25 cellular contexts compared by ENCODE assay signal in the genomic region with DNA sequence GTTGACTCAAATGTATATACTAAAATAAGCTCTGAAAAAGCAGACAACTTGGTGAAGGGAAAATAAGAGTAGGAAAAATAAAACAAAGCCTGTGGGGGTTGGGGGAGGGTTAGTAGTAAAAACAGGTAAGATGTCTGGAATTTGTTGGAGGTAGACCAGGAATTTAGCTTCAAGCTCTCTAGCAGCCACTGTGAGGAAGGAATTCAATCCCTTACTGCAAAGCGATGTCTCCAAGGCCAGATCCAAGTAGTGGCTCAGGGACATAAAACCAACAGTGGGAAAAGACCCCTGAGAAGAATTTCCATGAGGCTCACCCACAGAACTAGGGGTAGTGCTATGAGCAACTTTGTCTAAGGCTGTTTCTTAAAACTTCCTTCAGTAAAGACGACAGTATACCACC. TPM values are rescaled to one million over a fixed set of nuclear protein-coding genes. Genes with fewer than 3 reads are reported as not detected.
"Had no signal": no experiment of that assay in that cellular context is flagged by ENCODE, and none has a peak within 500 bp of the region (broad histone marks: within the 10 kb centered on the region; RNA-seq: fewer than 3 reads in every experiment).

No MANE protein-coding gene starts in this region.

- H3K9me3 Mint-ChIP-seq: activated T-cell treated with anti-CD3 and anti-CD28 coated beads, Interleukin-2, amount 50 U/mL, for 24 hours; activated T-helper 1 cell treated with anti-CD3 and anti-CD28 coated beads, Interleukin-12 subunit alpha, Interleukin-12 subunit beta, Interleukin-2, Interleukin-4 antibody, amounts not matched to agents 30 ng/mL and 10 ng/mL and 1 ng/mL, durations not matched to agents 14 hours and 24 hours and 36 hours; WTC11 had no signal

- H3K4me1 Mint-ChIP-seq: activated CD8-positive, alpha-beta memory T cell treated with anti-CD3 and anti-CD28 coated beads, Interleukin-2, amount 10 ng/mL, durations not matched to agents 7 days and 5 days; WTC11 had no signal

- H3K27ac Mint-ChIP-seq: activated CD8-positive, alpha-beta memory T cell treated with anti-CD3 and anti-CD28 coated beads, Interleukin-2, amount 10 ng/mL, durations not matched to agents 7 days and 5 days; activated naive CD8-positive, alpha-beta T cell; activated T-cell treated with anti-CD3 and anti-CD28 coated beads, Interleukin-2, amount 50 U/mL, for 24 hours; activated T-helper 1 cell treated with anti-CD3 and anti-CD28 coated beads, Interleukin-12 subunit alpha, Interleukin-12 subunit beta, Interleukin-2, Interleukin-4 antibody, amounts not matched to agents 30 ng/mL and 10 ng/mL and 1 ng/mL, durations not matched to agents 14 hours and 24 hours and 36 hours; T-helper 17 cell; WTC11 had no signal

- H3K4me3 Mint-ChIP-seq: activated CD8-positive, alpha-beta memory T cell treated with anti-CD3 and anti-CD28 coated beads, Interleukin-2, amount 10 ng/mL, durations not matched to agents 7 days and 5 days; activated naive CD8-positive, alpha-beta T cell; activated T-cell treated with anti-CD3 and anti-CD28 coated beads, Interleukin-2, amount 50 U/mL, for 24 hours; activated T-helper 1 cell treated with anti-CD3 and anti-CD28 coated beads, Interleukin-12 subunit alpha, Interleukin-12 subunit beta, Interleukin-2, Interleukin-4 antibody, amounts not matched to agents 30 ng/mL and 10 ng/mL and 1 ng/mL, durations not matched to agents 14 hours and 24 hours and 36 hours; T-helper 17 cell; WTC11 had no signal

- H3K27me3 Mint-ChIP-seq: activated CD8-positive, alpha-beta memory T cell treated with anti-CD3 and anti-CD28 coated beads, Interleukin-2, amount 10 ng/mL, durations not matched to agents 7 days and 5 days; activated naive CD8-positive, alpha-beta T cell; activated T-cell treated with anti-CD3 and anti-CD28 coated beads, Interleukin-2, amount 50 U/mL, for 24 hours; T-helper 17 cell had no signal

- DNase-seq: activated CD4-positive, alpha-beta T cell treated with anti-CD3 and anti-CD28 coated beads for 48 hours; activated CD4-positive, alpha-beta T cell treated with anti-CD3 and anti-CD28 coated beads, Interleukin-2, amount 50 U/mL, for 4 hours; activated CD4-positive, CD25-positive, alpha-beta regulatory T cell treated with anti-CD3 and anti-CD28 coated beads, Interleukin-2, amount 50 U/mL, for 72 hours; activated CD8-positive, alpha-beta memory T cell treated with anti-CD3 and anti-CD28 coated beads, Interleukin-2, amount 10 ng/mL, durations not matched to agents 7 days and 5 days; activated effector memory CD4-positive, alpha-beta T cell treated with Interleukin-2 at 50 U/mL for 16 hours; activated naive CD4-positive, alpha-beta T cell; activated T-cell treated with anti-CD3 and anti-CD28 coated beads, Interleukin-2, amount 50 U/mL, for 24 hours; amygdala; brain microvascular endothelial cell; MM.1S; NCI-H1105; NCI-H1436; NCI-H1694 treated with DMSO at 0.1 percent for 48 hours; NCI-H2029 treated with DMSO at 0.1 percent for 48 hours; NCI-H510A treated with DMSO at 0.1 percent for 48 hours; NK-92 treated with Interleukin-12 subunit alpha and Interleukin-12 subunit beta, amount 100 ng/mL, for 24 hours; OCI-M1; SIG-M5; T-helper 17 cell; T-helper 9 cell had no signal

- FAIRE-seq: astrocyte, RCC 7860 had no signal

- ATAC-seq: activated CD8-positive, alpha-beta memory T cell treated with anti-CD3 and anti-CD28 coated beads, Interleukin-2, amount 10 ng/mL, durations not matched to agents 7 days and 5 days; T-helper 17 cell; WTC11 had no signal

- H3K27me3 ChIP-seq: brain microvascular endothelial cell had no signal

- H3K27ac ChIP-seq: brain microvascular endothelial cell had no signal

RNA-seq across cellular contexts. Expression of a gene that starts 7.8 kb away (rescaled TPM):
- total RNA-seq: activated CD8-positive, alpha-beta memory T cell treated with anti-CD3 and anti-CD28 coated beads, Interleukin-2, amount 10 ng/mL, durations not matched to agents 7 days and 5 days; activated T-helper 1 cell treated with anti-CD3 and anti-CD28 coated beads, Interleukin-12 subunit alpha, Interleukin-12 subunit beta, Interleukin-2, Interleukin-4 antibody, amounts not matched to agents 30 ng/mL and 10 ng/mL and 1 ng/mL, durations not matched to agents 14 hours and 24 hours and 36 hours; T-helper 17 cell; WTC11 had no signal
